ENCODE assay signal across 8 cellular contexts in genomic region chr12:56644654-56645053, GRCh38. TPM values are rescaled to one million over a fixed set of nuclear protein-coding genes. Genes with fewer than 3 reads are reported as not detected.
A peak's percentile ranks its signal among the peaks of the same experiment; 100 is the strongest.
DNase-seq lines count a peak whose midpoint lies in the region; ATAC-seq, FAIRE-seq and TF ChIP-seq lines count a peak whose summit lies in the region.

No MANE protein-coding gene starts in this region.

- peak overlapping the region; percentile 96 for H3K27ac ChIP-seq in CD4-positive, CD25-positive, alpha-beta regulatory T cell (ENCODE audit: insufficient read depth, low read length, poor library complexity, severe bottlenecking)
- H3K27ac ChIP-seq in H1 (ENCODE audit: low read depth, low read length) = no peak overlapping the region

- peaks cover 8% of the 10 kb centered on the region; the same call in 1 of the 2 replicates for H3K23me2 ChIP-seq in H1 (ENCODE audit: low read depth, low read length)

- H3K4me2 ChIP-seq in H1 (ENCODE audit: insufficient read depth in 1 of 2, low read depth in 2 of 2, low read length in 2 of 2) = peak overlapping the region; percentile 61 to 82

- POLR2A ChIA-PET in H1 (lab: Charles Lee; ENCODE audit: partially characterized antibody) = interaction anchor here (0.7 to 10.3 kb wide), 11 partner anchors 10 to 184 kb away, joined by 3 to 130 read pairs (median 19); partner anchors contain the start of genes BAZ2A, NACA and PTGES3

- no peaks in the 10 kb centered on the region for H3K27me3 Mint-ChIP-seq in CD4-positive, CD25-positive, alpha-beta regulatory T cell
- H3K27me3 Mint-ChIP-seq in neural crest cell (ENCODE audit: low read depth) = no peaks in the 10 kb centered on the region

- TF ChIP-seq POLR2A in H1 (IDR thresholded peaks at IDR 0.05; ENCODE audit: control extremely low read depth in 1 of 2, low read depth in 2 of 2, low read length in 2 of 2) (no peak), GM18505 (IDR thresholded peaks at IDR 0.05; ENCODE audit: borderline replicate concordance, extremely low read depth, insufficient read depth, insufficient read length) (no peak)

- H3K79me2 ChIP-seq in H1 (ENCODE audit: control insufficient read depth in 1 of 2, insufficient read depth in 2 of 2, low read length in 2 of 2) = peaks cover 14 to 34% of the 10 kb centered on the region in 2 experiments

- no peak overlapping the region for H4K5ac ChIP-seq in H1 (ENCODE audit: insufficient read length, low read depth, low read length)

- no peak overlapping the region for H3K4ac ChIP-seq in H1 (replicated peaks; ENCODE audit: insufficient read length, low read depth, low read length)

- H3K18ac ChIP-seq in H1 (ENCODE audit: extremely low read depth, low read length) = no peak overlapping the region

- peaks cover 25% of the 10 kb centered on the region for H3K36me3 Mint-ChIP-seq in CD4-positive, CD25-positive, alpha-beta regulatory T cell
- H3K36me3 Mint-ChIP-seq in neural crest cell (ENCODE audit: low read depth) = peaks cover 19% of the 10 kb centered on the region

- no peak overlapping the region for H3K56ac ChIP-seq in H1 (replicated peaks; ENCODE audit: insufficient read length, low read depth, low read length)

- peaks cover 2% of the 10 kb centered on the region for H3K79me1 ChIP-seq in H1 (ENCODE audit: low read depth, low read length)

- TF ChIP-seq RAD21 in H1 (IDR thresholded peaks at IDR 0.05 in 1 of 2, conservative IDR thresholded peaks at IDR 0.05 in 1 of 2; ENCODE audit: low read depth in 2 of 2, low read length in 2 of 2) = no peak

- peaks cover 26% of the 10 kb centered on the region for H3K4me1 ChIP-seq in CD4-positive, CD25-positive, alpha-beta regulatory T cell (ENCODE audit: control insufficient read depth, insufficient read depth, low read length, poor library complexity, severe bottlenecking)
- no peaks in the 10 kb centered on the region for H3K4me1 ChIP-seq in H1 (replicated peaks in 1 of 4; ENCODE audit: control insufficient read depth in 3 of 4, insufficient read depth in 4 of 4, low read length in 3 of 4)

- H3K27ac Mint-ChIP-seq in CD4-positive, CD25-positive, alpha-beta regulatory T cell = peak overlapping the region; percentile 96 to 99 (median 99)
- H3K27ac Mint-ChIP-seq in neural crest cell (ENCODE audit: unreplicated experiment) = peak overlapping the region; percentile 40

- no peaks in the 10 kb centered on the region for H3K9me3 ChIP-seq in CD4-positive, CD25-positive, alpha-beta regulatory T cell (ENCODE audit: control insufficient read depth in 2 of 2, low read length in 2 of 2)
- no peaks in the 10 kb centered on the region for H3K9me3 ChIP-seq in H1 (ENCODE audit: insufficient read depth in 2 of 2, low read depth in 1 of 2, low read length in 1 of 2)

- H4K91ac ChIP-seq in H1 (replicated peaks; ENCODE audit: insufficient read length, low read length) = no peak overlapping the region

- H3K27me3 ChIP-seq in CD4-positive, CD25-positive, alpha-beta regulatory T cell (ENCODE audit: control insufficient read depth, insufficient read depth, low read length) = no peaks in the 10 kb centered on the region
- no peaks in the 10 kb centered on the region for H3K27me3 ChIP-seq in H1 (replicated peaks in 1 of 4; ENCODE audit: control insufficient read depth in 3 of 4, extremely low read depth in 1 of 4, insufficient read depth in 3 of 4, low read length in 3 of 4)

- no peak for FAIRE-seq in H1 (lab: Jason Lieb, UNC)

- no peak overlapping the region for H2BK15ac ChIP-seq in H1 (ENCODE audit: low read length)

- H4K20me1 ChIP-seq in H1 (replicated peaks in 1 of 2; ENCODE audit: control insufficient read depth in 1 of 2, insufficient read depth in 2 of 2, low read length in 2 of 2) = peaks cover 9 to 17% of the 10 kb centered on the region in 2 experiments

- no peak overlapping the region for H2BK20ac ChIP-seq in H1 (ENCODE audit: low read length)

- CTCF ChIA-PET in H1 (lab: Charles Lee; ENCODE audit: partially characterized antibody) = interaction anchor here (1.0 to 4.3 kb wide), 2 partner anchors 8 to 42 kb away, joined by 4 to 29 read pairs; no protein-coding TSS in a partner anchor

- peak overlapping the region; percentile 89 to 97 (median 93); a peak in 6 of 7 replicates for H3K9ac ChIP-seq in H1 (replicated peaks in 1 of 4; ENCODE audit: extremely low read depth in 1 of 4, low read depth in 3 of 4, low read length in 3 of 4)

- TF ChIP-seq CTCF in H1 (IDR thresholded peaks at IDR 0.05; ENCODE audit: control extremely low read depth in 1 of 3, insufficient read depth in 1 of 3, low read depth in 1 of 3, low read length in 3 of 3) = no peak
- no peak for TF ChIP-seq CTCF in neural crest cell (conservative IDR thresholded peaks at IDR 0.05)

- TF ChIP-seq EP300 in H1 (IDR thresholded peaks at IDR 0.05; ENCODE audit: borderline replicate concordance in 1 of 2, low read depth in 2 of 2, low read length in 2 of 2) = no peak

- whole genome bisulfite sequencing in H1 (ENCODE audit: extremely low coverage in 1 of 2, insufficient coverage in 1 of 2, insufficient read length in 1 of 2, insufficient replicate concordance in 2 of 2, low coverage in 1 of 2, low lambda C conversion rate in 2 of 2, missing lambda C conversion rate in 1 of 2), 2 experiments = 62% methylated on average over 4 of the region's 4 CpGs; no CpG with 5 or more reads in 1 of the 2 experiments

- no peak for ATAC-seq in CD4-positive, CD25-positive, alpha-beta regulatory T cell (ENCODE audit: low read depth in 2 of 2)
- ATAC-seq in GM18519 (IDR thresholded peaks at IDR 0.05; ENCODE audit: low FRiP score, unreplicated experiment) (no peak), GM18505 (IDR thresholded peaks at IDR 0.05; ENCODE audit: unreplicated experiment) (no peak)

- H3K23ac ChIP-seq in H1 (ENCODE audit: insufficient read length) = no peak overlapping the region

- no peak overlapping the region for H2AK5ac ChIP-seq in H1 (ENCODE audit: low read depth, low read length)

- H3K14ac ChIP-seq in H1 (ENCODE audit: insufficient read length) = no peak overlapping the region

- no peak overlapping the region for H2AFZ ChIP-seq in H1 (ENCODE audit: low read length)

- H2BK12ac ChIP-seq in H1 (ENCODE audit: low read depth, low read length) = no peak overlapping the region

- H2BK5ac ChIP-seq in H1 (ENCODE audit: low read depth, low read length) = no peak overlapping the region

- H3K4me3 Mint-ChIP-seq in CD4-positive, CD25-positive, alpha-beta regulatory T cell = peak overlapping the region; percentile 80 to 95 (median 93)
- H3K4me3 Mint-ChIP-seq in neural crest cell = peak overlapping the region; percentile 80

- H3K9me3 Mint-ChIP-seq in CD4-positive, CD25-positive, alpha-beta regulatory T cell = peaks cover 0 to 1% (median 0%) of the 10 kb centered on the region in 7 donors
- no peaks in the 10 kb centered on the region for H3K9me3 Mint-ChIP-seq in neural crest cell

- H3K4me1 Mint-ChIP-seq in CD4-positive, CD25-positive, alpha-beta regulatory T cell = peaks cover 13 to 50% (median 33%) of the 10 kb centered on the region in 4 donors
- peaks cover 21% of the 10 kb centered on the region for H3K4me1 Mint-ChIP-seq in neural crest cell

- DNase-seq in CD4-positive, CD25-positive, alpha-beta regulatory T cell = no peak
- DNase-seq in NCI-H69 (lab: John Stamatoyannopoulos, UW) (peak; percentile 20), H1 (ENCODE audit: low read depth in 1 of 2, low spot score in 2 of 2) (no peak), neural crest cell (ENCODE audit: low read depth, low spot score) (no peak), LoVo (ENCODE audit: low spot score) (no peak), cerebellum (ENCODE audit: low spot score) (no peak)

- peak overlapping the region; percentile 96 for H3K4me3 ChIP-seq in CD4-positive, CD25-positive, alpha-beta regulatory T cell (ENCODE audit: low read depth, low read length)
- H3K4me3 ChIP-seq in H1 (ENCODE audit: extremely low read depth in 1 of 4, insufficient read depth in 2 of 4, low read depth in 3 of 4, low read length in 4 of 4) = peak overlapping the region; percentile 90 to 99 (median 97)

- H2BK120ac ChIP-seq in H1 (replicated peaks; ENCODE audit: low read depth, low read length) = no peak overlapping the region

- H4K8ac ChIP-seq in H1 (ENCODE audit: extremely low read depth, insufficient read depth, low read length) = no peak overlapping the region

- peaks cover 43% of the 10 kb centered on the region for H3K36me3 ChIP-seq in CD4-positive, CD25-positive, alpha-beta regulatory T cell (ENCODE audit: control insufficient read depth, insufficient read depth, low read length)
- peaks cover 25 to 54% (median 39%) of the 10 kb centered on the region in 4 experiments for H3K36me3 ChIP-seq in H1 (ENCODE audit: control insufficient read depth in 2 of 4, insufficient read depth in 4 of 4, low read length in 3 of 4)

RNA-seq across cellular contexts. Expression of gene ATP5F1B, which starts 1.1 kb away (rescaled TPM):
- 277 TPM for total RNA-seq in CD4-positive, CD25-positive, alpha-beta regulatory T cell
- polyA plus RNA-seq in CD4-positive, CD25-positive, alpha-beta regulatory T cell = 1,000 to 10,000 TPM in 1 of 4 donors, 100 to 1,000 TPM in 3; 781 to 1,082 (median 867) TPM
- total RNA-seq in H1 (2021; fragmentation: NEBNext Ultra II Directional; extraction: Animal tissue kit (Norgen Biotek cat#: 25700)) = 900 and 930 TPM in 2 replicates
- 1,127 and 1,522 TPM in 2 replicates for polyA plus RNA-seq in H1 (2011; rRNA removed)
- polyA plus RNA-seq in H1 (2011; cell fraction: cytosol; rRNA removed) = 1,136 TPM
- 1,291 TPM for polyA plus RNA-seq in H1 (2011; cell fraction: nucleus; rRNA removed)
- 1,029 to 1,478 TPM (median 1,152 TPM) in 4 replicates for polyA plus RNA-seq in H1 (2012, experiment 1 of 2)
- polyA plus RNA-seq in H1 (2012, experiment 2 of 2) = 1,210 TPM
- 633 TPM for polyA plus RNA-seq in H1 (2013, experiment 1 of 2)
- 646 TPM for polyA plus RNA-seq in H1 (2013, experiment 2 of 2)
- polyA minus RNA-seq in H1 (2011; rRNA and poly(A)+ RNA removed) = 2,044 and 2,615 TPM in 2 replicates
- polyA minus RNA-seq in H1 (2011; cell fraction: cytosol; rRNA and poly(A)+ RNA removed) = 699 TPM
- 349 TPM for polyA minus RNA-seq in H1 (2011; cell fraction: nucleus; rRNA and poly(A)+ RNA removed)
- 626 and 651 TPM in 2 replicates for total RNA-seq in neural crest cell
- 238 TPM for total RNA-seq in cerebellum

RNA-seq across cellular contexts. Expression of gene BAZ2A, which starts 14.5 kb away (rescaled TPM):
- total RNA-seq in CD4-positive, CD25-positive, alpha-beta regulatory T cell = 237 TPM
- polyA plus RNA-seq in CD4-positive, CD25-positive, alpha-beta regulatory T cell = 10 to 100 TPM; 22.2 to 30.2 (median 22.6) TPM
- 110 TPM in 2 replicates for total RNA-seq in H1 (2021; fragmentation: NEBNext Ultra II Directional; extraction: Animal tissue kit (Norgen Biotek cat#: 25700))
- 52.0 and 70.9 TPM in 2 replicates for polyA plus RNA-seq in H1 (2011; rRNA removed)
- polyA plus RNA-seq in H1 (2011; cell fraction: cytosol; rRNA removed) = 57.2 TPM
- polyA plus RNA-seq in H1 (2011; cell fraction: nucleus; rRNA removed) = 182 TPM
- 47.8 to 66.7 TPM (median 60.2 TPM) in 4 replicates for polyA plus RNA-seq in H1 (2012, experiment 1 of 2)
- 40.7 TPM for polyA plus RNA-seq in H1 (2012, experiment 2 of 2)
- 69.4 TPM for polyA plus RNA-seq in H1 (2013, experiment 1 of 2)
- polyA plus RNA-seq in H1 (2013, experiment 2 of 2) = 63.0 TPM
- polyA minus RNA-seq in H1 (2011; rRNA and poly(A)+ RNA removed) = 185 and 186 TPM in 2 replicates
- polyA minus RNA-seq in H1 (2011; cell fraction: cytosol; rRNA and poly(A)+ RNA removed) = 73.3 TPM
- 119 TPM for polyA minus RNA-seq in H1 (2011; cell fraction: nucleus; rRNA and poly(A)+ RNA removed)
- 116 and 122 TPM in 2 replicates for total RNA-seq in neural crest cell
- 32.8 TPM for total RNA-seq in cerebellum

RNA-seq across cellular contexts. Expression of gene PTGES3, which starts 43.4 kb away (rescaled TPM):
- total RNA-seq in CD4-positive, CD25-positive, alpha-beta regulatory T cell = 128 TPM
- 100 to 1,000 TPM; 276 to 321 (median 303) TPM for polyA plus RNA-seq in CD4-positive, CD25-positive, alpha-beta regulatory T cell
- 453 and 464 TPM in 2 replicates for total RNA-seq in H1 (2021; fragmentation: NEBNext Ultra II Directional; extraction: Animal tissue kit (Norgen Biotek cat#: 25700))
- polyA plus RNA-seq in H1 (2011; rRNA removed) = 62.2 and 111 TPM in 2 replicates
- polyA plus RNA-seq in H1 (2011; cell fraction: cytosol; rRNA removed) = 114 TPM
- polyA plus RNA-seq in H1 (2011; cell fraction: nucleus; rRNA removed) = 72.5 TPM
- polyA plus RNA-seq in H1 (2012, experiment 1 of 2) = 209 to 368 TPM (median 231 TPM) in 4 replicates
- polyA plus RNA-seq in H1 (2012, experiment 2 of 2) = 91.5 TPM
- 399 TPM for polyA plus RNA-seq in H1 (2013, experiment 1 of 2)
- polyA plus RNA-seq in H1 (2013, experiment 2 of 2) = 418 TPM
- polyA minus RNA-seq in H1 (2011; rRNA and poly(A)+ RNA removed) = 47.3 and 67.3 TPM in 2 replicates
- polyA minus RNA-seq in H1 (2011; cell fraction: cytosol; rRNA and poly(A)+ RNA removed) = 138 TPM
- 56.6 TPM for polyA minus RNA-seq in H1 (2011; cell fraction: nucleus; rRNA and poly(A)+ RNA removed)
- total RNA-seq in neural crest cell (282 and 284 TPM in 2 replicates), cerebellum (69.1 TPM)
